26 cellular contexts compared by ENCODE assay signal in the genomic region with DNA sequence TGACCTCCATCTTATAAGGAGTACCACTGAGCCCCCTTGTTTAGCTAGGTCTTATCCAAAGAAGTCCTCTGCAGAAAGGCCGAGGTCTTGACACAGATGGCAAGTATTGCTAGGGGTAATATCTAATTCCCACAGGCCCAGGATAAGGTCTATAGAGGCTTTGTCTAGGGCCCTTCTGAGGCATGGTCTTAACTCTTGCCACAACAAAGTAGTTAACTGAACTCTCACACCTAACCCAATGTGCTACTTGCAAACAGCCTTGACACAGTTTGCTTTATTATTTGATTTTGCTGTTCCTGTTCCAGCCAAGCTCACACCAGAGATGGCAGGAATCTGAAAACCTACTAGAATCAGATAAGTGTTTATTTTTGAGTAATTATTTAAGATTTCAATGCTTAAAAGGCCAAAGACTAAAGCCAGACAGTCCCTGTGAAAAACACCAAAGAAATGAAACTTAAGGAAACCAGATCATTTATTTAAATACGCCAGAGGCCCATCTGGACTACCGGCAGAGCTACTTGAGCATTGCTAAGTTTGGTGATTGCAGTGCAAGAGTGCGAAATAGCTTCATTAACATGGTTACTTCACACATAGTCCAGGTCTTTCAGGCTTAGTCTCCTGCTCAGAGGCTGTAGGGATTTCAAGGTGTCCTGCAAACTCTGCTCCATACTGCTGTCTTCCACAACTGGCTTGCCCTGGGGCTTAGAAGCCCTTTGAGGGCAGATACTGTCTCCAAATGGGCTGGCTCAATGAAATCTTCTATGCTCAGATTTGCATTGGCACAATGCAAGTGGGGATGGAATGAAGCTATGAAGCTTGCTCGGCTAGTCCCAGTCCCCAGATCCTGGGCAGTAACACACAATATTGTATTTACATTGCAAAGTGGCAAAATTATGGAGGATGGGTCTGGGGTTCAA. TPM values are rescaled to one million over a fixed set of nuclear protein-coding genes. Genes with fewer than 3 reads are reported as not detected.
DNase-seq lines count a peak whose midpoint lies in the region; ATAC-seq and TF ChIP-seq lines count a peak whose summit lies in the region.
"Had no signal": no experiment of that assay in that cellular context is flagged by ENCODE, and none has a peak within 500 bp of the region (broad histone marks: within the 10 kb centered on the region; RNA-seq: fewer than 3 reads in every experiment).

No MANE protein-coding gene starts in this region.

- DNase-seq in activated CD4-positive, alpha-beta T cell treated with anti-CD3 and anti-CD28 coated beads, Interleukin-2, amount 10 ng/mL, durations not matched to agents 7 days and 5 days = no peak
- no peak for DNase-seq in activated CD4-positive, alpha-beta T cell treated with anti-CD3 and anti-CD28 coated beads, Interleukin-2, amount 50 U/mL, for 1 hour
- DNase-seq in caudate nucleus (lab: John Stamatoyannopoulos, UW) (no peak), mesenchymal stem cell (no peak), upper lobe of right lung (no peak), HFFc6 (no peak)
- no peak for DNase-seq in stimulated activated CD4-positive, alpha-beta T cell treated with anti-CD3 and anti-CD28 coated beads, Interleukin-12 subunit alpha, Interleukin-12 subunit beta, amount 100 ng/mL, for 4 hours
- DNase-seq: activated CD8-positive, alpha-beta memory T cell treated with anti-CD3 and anti-CD28 coated beads, Interleukin-2, amount 50 U/mL, for 4 hours; BE2C; cortex of kidney; H7; KBM-7; kidney glomerular epithelial cell; NCI-H1694; NCI-H2171; NCI-H524; Peyer's patch; stimulated activated CD4-positive, alpha-beta T cell treated with anti-CD3 and anti-CD28 coated beads, Interleukin-2, amount 100 ng/mL, for 24 hours; stimulated activated naive CD4-positive, alpha-beta T cell; T-helper 17 cell had no signal

- H3K9me3 ChIP-seq in mesenchymal stem cell (ENCODE audit: control insufficient read depth, low read length) = no peaks in the 10 kb centered on the region
- no peaks in the 10 kb centered on the region for H3K9me3 ChIP-seq in upper lobe of right lung
- H3K9me3 ChIP-seq: BE2C, Peyer's patch, SJCRH30 had no signal

- no peak overlapping the region for H4K8ac ChIP-seq in mesenchymal stem cell (ENCODE audit: low read length)

- no peaks in the 10 kb centered on the region for H3K9me3 Mint-ChIP-seq in activated CD4-positive, alpha-beta T cell treated with anti-CD3 and anti-CD28 coated beads, Interleukin-2, amount 10 ng/mL, durations not matched to agents 7 days and 5 days
- H3K9me3 Mint-ChIP-seq in HFFc6 = no peaks in the 10 kb centered on the region

- peak overlapping the region; percentile 76 for H2AK5ac ChIP-seq in mesenchymal stem cell (ENCODE audit: low read length, severe bottlenecking)

- no peak for TF ChIP-seq CTCF in upper lobe of right lung (IDR thresholded peaks at IDR 0.05)
- no peak for TF ChIP-seq CTCF in HFFc6 (IDR thresholded peaks at IDR 0.05)

- no peak overlapping the region for H2BK120ac ChIP-seq in mesenchymal stem cell (ENCODE audit: low read depth, low read length)

- H3K36me3 ChIP-seq in mesenchymal stem cell (ENCODE audit: control insufficient read depth in 1 of 2, insufficient read depth in 2 of 2, low read depth in 1 of 2, low read length in 2 of 2) (no peaks in the 10 kb centered on the region), upper lobe of right lung (no peaks in the 10 kb centered on the region)
- H3K36me3 ChIP-seq: BE2C, Peyer's patch, SJCRH30 had no signal

- H3K27ac ChIP-seq in caudate nucleus (ENCODE audit: low read depth, low read length) (peak overlapping the region; percentile 37), mesenchymal stem cell (ENCODE audit: low read length, poor library complexity, severe bottlenecking) (peak overlapping the region; percentile 19), upper lobe of right lung (peak overlapping the region; percentile 58)
- H3K27ac ChIP-seq: SJCRH30 had no signal

- peak; percentile 40 for ATAC-seq in upper lobe of right lung
- no peak for ATAC-seq in GM19463 (IDR thresholded peaks at IDR 0.05; ENCODE audit: unreplicated experiment)
- ATAC-seq: T-helper 17 cell had no signal

- H2BK5ac ChIP-seq in mesenchymal stem cell (ENCODE audit: low read depth, low read length, poor library complexity, severe bottlenecking) = no peak overlapping the region

- H2BK12ac ChIP-seq in mesenchymal stem cell (ENCODE audit: low read length in 2 of 2) = no peak overlapping the region

- peak overlapping the region; percentile 74 for H3K27ac Mint-ChIP-seq in activated CD4-positive, alpha-beta T cell treated with anti-CD3 and anti-CD28 coated beads, Interleukin-2, amount 10 ng/mL, durations not matched to agents 7 days and 5 days
- H3K27ac Mint-ChIP-seq in HFFc6 = no peak overlapping the region

- CTCF ChIA-PET in activated CD4-positive, alpha-beta T cell treated with anti-CD3 and anti-CD28 coated beads, Interleukin-2, amount 10 ng/mL, durations not matched to agents 7 days and 5 days (lab: Charles Lee) = interaction anchor here (0.6 to 2.5 kb wide), 8 partner anchors 9 to 139 kb away, joined by 3 to 9 read pairs (median 4); a partner anchor contains a TSS

- no peak overlapping the region for H2BK15ac ChIP-seq in mesenchymal stem cell (ENCODE audit: low read depth, poor library complexity, severe bottlenecking)

- H3K79me1 ChIP-seq in mesenchymal stem cell (replicated peaks; ENCODE audit: low read length, poor library complexity, severe bottlenecking) = no peaks in the 10 kb centered on the region

- H2AFZ ChIP-seq in mesenchymal stem cell (ENCODE audit: low read depth, low read length) = no peak overlapping the region

- H3K9ac ChIP-seq in mesenchymal stem cell (ENCODE audit: low read length) = no peak overlapping the region

- H3K14ac ChIP-seq in mesenchymal stem cell (ENCODE audit: low read length in 2 of 2) = no peak overlapping the region

- no peak overlapping the region for H3K23ac ChIP-seq in mesenchymal stem cell (ENCODE audit: low read length in 2 of 2)

- H3K4ac ChIP-seq in mesenchymal stem cell (ENCODE audit: low read depth in 1 of 2, low read length in 2 of 2) = no peak overlapping the region

- WGBS in mesenchymal stem cell = 91% methylated on average over 5 of the region's 5 CpGs

- no peak overlapping the region for H3K4me2 ChIP-seq in mesenchymal stem cell (ENCODE audit: low read length, poor library complexity, severe bottlenecking)

- no peak overlapping the region for H4K91ac ChIP-seq in mesenchymal stem cell (ENCODE audit: low read length)

- H3K4me1 ChIP-seq in mesenchymal stem cell (ENCODE audit: control insufficient read depth, insufficient read depth, low read depth, low read length) (peaks cover 7% of the 10 kb centered on the region), upper lobe of right lung (peaks cover 46% of the 10 kb centered on the region)
- H3K4me1 ChIP-seq: BE2C, SJCRH30 had no signal

- POLR2A ChIA-PET in activated CD4-positive, alpha-beta T cell treated with anti-CD3 and anti-CD28 coated beads, Interleukin-2, amount 10 ng/mL, durations not matched to agents 7 days and 5 days (lab: Charles Lee) = no interaction called here

- peaks cover 8 to 21% of the 10 kb centered on the region in 2 experiments for H3K27me3 ChIP-seq in mesenchymal stem cell (ENCODE audit: control insufficient read depth in 1 of 2, insufficient read depth in 1 of 2, low read length in 2 of 2)
- no peaks in the 10 kb centered on the region for H3K27me3 ChIP-seq in upper lobe of right lung
- H3K27me3 ChIP-seq: Peyer's patch, SJCRH30 had no signal

- H3K4me1 Mint-ChIP-seq in activated CD4-positive, alpha-beta T cell treated with anti-CD3 and anti-CD28 coated beads, Interleukin-2, amount 10 ng/mL, durations not matched to agents 7 days and 5 days = peaks cover 58% of the 10 kb centered on the region
- no peaks in the 10 kb centered on the region for H3K4me1 Mint-ChIP-seq in HFFc6 (ENCODE audit: low read depth)

- H3K27me3 Mint-ChIP-seq in activated CD4-positive, alpha-beta T cell treated with anti-CD3 and anti-CD28 coated beads, Interleukin-2, amount 10 ng/mL, durations not matched to agents 7 days and 5 days = no peaks in the 10 kb centered on the region
- peaks cover 18% of the 10 kb centered on the region for H3K27me3 Mint-ChIP-seq in HFFc6 (ENCODE audit: insufficient read depth)
- H3K27me3 Mint-ChIP-seq: T-helper 17 cell had no signal

- H3K4me3 ChIP-seq in mesenchymal stem cell (ENCODE audit: insufficient read depth in 1 of 2, low read depth in 1 of 2, low read length in 2 of 2) (no peak overlapping the region), upper lobe of right lung (no peak overlapping the region)
- H3K4me3 ChIP-seq: Peyer's patch, SJCRH30 had no signal

- intact Hi-C loops in upper lobe of right lung (cut with DNase I) = no loop called here

- H3K4me3 Mint-ChIP-seq in activated CD4-positive, alpha-beta T cell treated with anti-CD3 and anti-CD28 coated beads, Interleukin-2, amount 10 ng/mL, durations not matched to agents 7 days and 5 days = no peak overlapping the region
- H3K4me3 Mint-ChIP-seq in HFFc6 = no peak overlapping the region

- H3K36me3 Mint-ChIP-seq in activated CD4-positive, alpha-beta T cell treated with anti-CD3 and anti-CD28 coated beads, Interleukin-2, amount 10 ng/mL, durations not matched to agents 7 days and 5 days (ENCODE audit: low read depth) = peaks cover 3% of the 10 kb centered on the region
- no peaks in the 10 kb centered on the region for H3K36me3 Mint-ChIP-seq in HFFc6 (ENCODE audit: low read depth)

- no peak overlapping the region for H3K18ac ChIP-seq in mesenchymal stem cell (ENCODE audit: low read depth in 1 of 2, low read length in 2 of 2)

RNA-seq across cellular contexts. Expression of a gene that starts 28.5 kb away (rescaled TPM):
- total RNA-seq in activated CD4-positive, alpha-beta T cell treated with anti-CD3 and anti-CD28 coated beads, Interleukin-2, amount 10 ng/mL, durations not matched to agents 7 days and 5 days = 10 to 100 TPM; 66.1 to 69.0 TPM
- polyA plus RNA-seq in mesenchymal stem cell (2013, experiment 1 of 2) = 68.0 TPM
- polyA plus RNA-seq in mesenchymal stem cell (2013, experiment 2 of 2) = 70.8 TPM
- total RNA-seq in upper lobe of right lung = 82.4 TPM
- 100 to 1,000 TPM in 4 of 6 experiments, 10 to 100 TPM in 2; 95.6 to 110 (median 105) TPM for total RNA-seq in HFFc6 (2021; fragmentation: NEBNext Ultra II Directional; extraction: Animal tissue kit (Norgen Biotek cat#: 25700))

RNA-seq across cellular contexts. Expression of a gene that starts 36.9 kb away (rescaled TPM):
- total RNA-seq in activated CD4-positive, alpha-beta T cell treated with anti-CD3 and anti-CD28 coated beads, Interleukin-2, amount 10 ng/mL, durations not matched to agents 7 days and 5 days = under 1 TPM; 0.07 to 0.12 TPM
- polyA plus RNA-seq in mesenchymal stem cell (2013, experiment 1 of 2) = 0.01 TPM
- not detected for polyA plus RNA-seq in mesenchymal stem cell (2013, experiment 2 of 2)
- 7.5 TPM for total RNA-seq in upper lobe of right lung
- not detected for total RNA-seq in HFFc6 (2021; fragmentation: NEBNext Ultra II Directional; extraction: Animal tissue kit (Norgen Biotek cat#: 25700))
- total RNA-seq: glomerular endothelial cell, SJCRH30, skeletal muscle tissue had no signal
- polyA plus RNA-seq: neural cell had no signal

RNA-seq across cellular contexts. Expression of a gene that starts 51.9 kb away (rescaled TPM):
- total RNA-seq in activated CD4-positive, alpha-beta T cell treated with anti-CD3 and anti-CD28 coated beads, Interleukin-2, amount 10 ng/mL, durations not matched to agents 7 days and 5 days = 10 to 100 TPM; 44.1 to 57.5 TPM
- polyA plus RNA-seq in mesenchymal stem cell (2013, experiment 1 of 2) = 0.23 TPM
- 0.27 TPM for polyA plus RNA-seq in mesenchymal stem cell (2013, experiment 2 of 2)
- total RNA-seq in upper lobe of right lung = 21.0 TPM
- total RNA-seq in HFFc6 (2021; fragmentation: NEBNext Ultra II Directional; extraction: Animal tissue kit (Norgen Biotek cat#: 25700)) = 1 to 10 TPM in 4 of 6 experiments, under 1 TPM in 2; 0.50 to 1.8 (median 1.3) TPM
- total RNA-seq: pulmonary artery endothelial cell had no signal
